29 cellular contexts compared by ENCODE assay signal in the genomic region with DNA sequence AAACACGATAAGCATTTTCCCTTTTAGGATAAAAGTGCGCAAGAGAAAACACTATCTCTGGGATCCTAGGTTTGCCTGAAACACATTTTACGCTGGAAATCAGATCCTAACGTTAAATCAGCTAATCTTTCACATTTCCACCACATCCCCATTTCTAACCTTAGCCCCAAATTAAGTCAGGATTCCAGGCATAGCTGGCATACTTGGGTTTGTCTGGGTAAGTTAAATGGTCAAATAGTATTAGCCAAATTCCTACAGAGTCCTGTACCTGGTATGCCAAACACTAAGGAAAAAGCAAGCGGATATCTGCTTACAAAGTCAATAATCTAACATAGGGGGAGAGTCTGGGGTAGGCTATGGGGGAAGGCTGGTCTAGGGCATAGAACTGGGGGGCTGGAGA.
DNase-seq lines count a peak whose midpoint lies in the region; ATAC-seq and TF ChIP-seq lines count a peak whose summit lies in the region.
"Had no signal": no experiment of that assay in that cellular context is flagged by ENCODE, and none has a peak within 500 bp of the region (broad histone marks: within the 10 kb centered on the region; RNA-seq: fewer than 3 reads in every experiment).

No MANE protein-coding gene starts in this region.

- no peaks in the 10 kb centered on the region for H4K20me1 ChIP-seq in neural progenitor cell (ENCODE audit: low read depth)

- POLR2A ChIA-PET in Caco-2 (lab: Charles Lee): no interaction called here

- DNase-seq in Caco-2 (peak in 1 of 2 experiments; percentile 9), NT2/D1 (ENCODE audit: low read depth, low spot score) (peak; percentile 27), iPS DF 19.7 (ENCODE audit: low read depth, low spot score) (peak; percentile 64), neural progenitor cell (ENCODE audit: low spot score) (peak; percentile 57), dorsolateral prefrontal cortex (no peak), KBM-7 (no peak)
- DNase-seq: 8988T; activated CD4-positive, alpha-beta T cell treated with anti-CD3 and anti-CD28 coated beads for 1 hour; activated CD8-positive, alpha-beta memory T cell treated with anti-CD3 and anti-CD28 coated beads, Interleukin-2, amount 50 U/mL, for 48 hours; activated CD8-positive, alpha-beta T cell treated with anti-CD3 and anti-CD28 coated beads for 36 hours; activated naive CD4-positive, alpha-beta T cell treated with anti-CD3 and anti-CD28 coated beads, Interleukin-2, amount 50 U/mL, for 16 hours; amniotic stem cell; GDM1; left lung; MV-4-11; NCI-H1436 treated with DMSO at 0.1 percent for 48 hours; NCI-H446; NCI-H748 treated with DMSO at 0.1 percent for 48 hours; psoas muscle; SHP77 treated with DMSO at 0.1 percent for 48 hours; sigmoid colon; stimulated activated CD4-positive, alpha-beta T cell treated with anti-CD3 and anti-CD28 coated beads, Interleukin-4, amount 100 ng/mL, for 1 hour had no signal

- peaks cover 7% of the 10 kb centered on the region for H3K27me3 Mint-ChIP-seq in Caco-2 (ENCODE audit: insufficient read depth, unreplicated experiment)
- H3K27me3 Mint-ChIP-seq in neural progenitor cell (ENCODE audit: insufficient read depth, low read depth): peaks cover 9% of the 10 kb centered on the region
- H3K27me3 Mint-ChIP-seq: activated CD8-positive, alpha-beta T cell treated with anti-CD3 and anti-CD28 coated beads for 36 hours; memory B cell had no signal

- H3K79me2 ChIP-seq in neural progenitor cell (ENCODE audit: low read depth): no peaks in the 10 kb centered on the region

- TF ChIP-seq CTCF in Caco-2 (IDR thresholded peaks at IDR 0.05; ENCODE audit: insufficient read depth in 1 of 2, low read depth in 1 of 2, low read length in 1 of 2, severe bottlenecking in 1 of 2, unreplicated experiment in 1 of 2): no peak
- TF ChIP-seq CTCF in neural progenitor cell (IDR thresholded peaks at IDR 0.05): no peak
- TF ChIP-seq CTCF in dorsolateral prefrontal cortex (IDR thresholded peaks at IDR 0.05 in 54 of 56, conservative IDR thresholded peaks at IDR 0.05 in 2 of 56; ENCODE audit: low read depth in 1 of 56, partially characterized antibody in 56 of 56): no peak

- CTCF ChIA-PET in Caco-2 (lab: Charles Lee): no interaction called here

- H3K9me3 ChIP-seq in Caco-2: peaks cover 6% of the 10 kb centered on the region; the same call in 1 of the 2 replicates
- no peaks in the 10 kb centered on the region for H3K9me3 ChIP-seq in NT2/D1 (ENCODE audit: insufficient read depth, low read length)
- no peaks in the 10 kb centered on the region for H3K9me3 ChIP-seq in neural progenitor cell (ENCODE audit: low read depth)
- H3K9me3 ChIP-seq: left lung, psoas muscle, sigmoid colon, tibial nerve had no signal

- no peaks in the 10 kb centered on the region; the same call in 1 of the 2 replicates for H3K27me3 ChIP-seq in Caco-2 (replicated peaks; ENCODE audit: control insufficient read depth, insufficient read depth, low read length)
- no peaks in the 10 kb centered on the region for H3K27me3 ChIP-seq in NT2/D1 (ENCODE audit: insufficient read depth, insufficient read length)
- no peaks in the 10 kb centered on the region for H3K27me3 ChIP-seq in neural progenitor cell
- peaks cover 0 to 27% (median 4%) of the 10 kb centered on the region in 45 donors for H3K27me3 ChIP-seq in dorsolateral prefrontal cortex
- H3K27me3 ChIP-seq: tibial nerve had no signal

- no peaks in the 10 kb centered on the region for H3F3A ChIP-seq in neural progenitor cell (ENCODE audit: low read depth)

- intact Hi-C loops in Caco-2 (cut with micrococcal nuclease; ENCODE audit: unreplicated experiment): no loop called here
- intact Hi-C loops in dorsolateral prefrontal cortex (cut with DNase I): no loop called here

- no peak overlapping the region for H3K9ac ChIP-seq in NT2/D1 (ENCODE audit: insufficient read length, low read depth)
- H3K9ac ChIP-seq in neural progenitor cell: no peak overlapping the region

- H3K4me1 ChIP-seq in Caco-2 (peaks cover 8% of the 10 kb centered on the region; the same call in 1 of the 2 replicates), NT2/D1 (ENCODE audit: insufficient read depth, insufficient read length) (no peaks in the 10 kb centered on the region), neural progenitor cell (peaks cover 21% of the 10 kb centered on the region)
- H3K4me1 ChIP-seq: left lung, psoas muscle, sigmoid colon, tibial nerve had no signal

- no peaks in the 10 kb centered on the region for H3K36me3 Mint-ChIP-seq in Caco-2 (ENCODE audit: insufficient read depth, unreplicated experiment)
- no peaks in the 10 kb centered on the region for H3K36me3 Mint-ChIP-seq in neural progenitor cell
- H3K36me3 Mint-ChIP-seq: memory B cell had no signal

- H3K27ac ChIP-seq in neural progenitor cell (peak overlapping the region; percentile 49), dorsolateral prefrontal cortex (no peak overlapping the region)
- H3K27ac ChIP-seq: C4-2B, left lung, psoas muscle, sigmoid colon, tibial nerve had no signal

- no peaks in the 10 kb centered on the region for H3K36me3 ChIP-seq in Caco-2 (ENCODE audit: control insufficient read depth, insufficient read depth, low read length)
- H3K36me3 ChIP-seq in NT2/D1 (ENCODE audit: insufficient read depth, insufficient read length, low read length): no peaks in the 10 kb centered on the region
- no peaks in the 10 kb centered on the region for H3K36me3 ChIP-seq in neural progenitor cell
- H3K36me3 ChIP-seq: left lung, sigmoid colon, tibial nerve had no signal

- H3K9me3 Mint-ChIP-seq in Caco-2 (ENCODE audit: unreplicated experiment) (no peaks in the 10 kb centered on the region), neural progenitor cell (no peaks in the 10 kb centered on the region)
- H3K9me3 Mint-ChIP-seq: activated CD8-positive, alpha-beta T cell treated with anti-CD3 and anti-CD28 coated beads for 36 hours; activated T-helper 17 cell treated with anti-CD3 and anti-CD28 coated beads, Interleukin-2, amount 50 U/mL, for 72 hours had no signal

- H3K27ac Mint-ChIP-seq in Caco-2 (ENCODE audit: unreplicated experiment): peak overlapping the region; percentile 7
- no peak overlapping the region for H3K27ac Mint-ChIP-seq in neural progenitor cell
- H3K27ac Mint-ChIP-seq: activated CD8-positive, alpha-beta T cell treated with anti-CD3 and anti-CD28 coated beads for 36 hours; activated T-helper 17 cell treated with anti-CD3 and anti-CD28 coated beads, Interleukin-2, amount 50 U/mL, for 72 hours; memory B cell; T-helper 2 cell treated with Interferon-gamma antibody and Interleukin-4, amounts not matched to agents 5 μg/mL and 100 μg/mL, for 36 hours had no signal

- peaks cover 8% of the 10 kb centered on the region for H3K4me1 Mint-ChIP-seq in Caco-2 (ENCODE audit: low read depth, unreplicated experiment)
- peaks cover 17% of the 10 kb centered on the region for H3K4me1 Mint-ChIP-seq in neural progenitor cell
- H3K4me1 Mint-ChIP-seq: activated T-helper 17 cell treated with anti-CD3 and anti-CD28 coated beads, Interleukin-2, amount 50 U/mL, for 72 hours; memory B cell had no signal

- BruUV-seq in Caco-2 (replicated peaks; lab: Mats Ljungman, UMichigan): no TSS peak

- H3K4me2 ChIP-seq in neural progenitor cell: no peak overlapping the region

- ATAC-seq in HG03432 (IDR thresholded peaks at IDR 0.05; ENCODE audit: unreplicated experiment): no peak
- ATAC-seq in GM18870 (IDR thresholded peaks at IDR 0.05; ENCODE audit: unreplicated experiment): no peak
- ATAC-seq: activated CD8-positive, alpha-beta T cell treated with anti-CD3 and anti-CD28 coated beads for 36 hours; activated T-helper 17 cell treated with anti-CD3 and anti-CD28 coated beads, Interleukin-2, amount 50 U/mL, for 72 hours; left lung; psoas muscle had no signal

- H3K4me3 ChIP-seq in Caco-2 (ENCODE audit: low read depth, low read length) (no peak overlapping the region), NT2/D1 (ENCODE audit: insufficient read length, low read depth) (no peak overlapping the region), neural progenitor cell (no peak overlapping the region), dorsolateral prefrontal cortex (no peak overlapping the region)
- H3K4me3 ChIP-seq: left lung, psoas muscle, sigmoid colon, tibial nerve had no signal

- H3K4me3 Mint-ChIP-seq in Caco-2 (ENCODE audit: unreplicated experiment) (no peak overlapping the region), neural progenitor cell (no peak overlapping the region)
- H3K4me3 Mint-ChIP-seq: activated CD8-positive, alpha-beta T cell treated with anti-CD3 and anti-CD28 coated beads for 36 hours; activated T-helper 17 cell treated with anti-CD3 and anti-CD28 coated beads, Interleukin-2, amount 50 U/mL, for 72 hours; memory B cell; T-helper 2 cell treated with Interferon-gamma antibody and Interleukin-4, amounts not matched to agents 5 μg/mL and 100 μg/mL, for 36 hours had no signal

- peak overlapping the region; percentile 70 for H2AFZ ChIP-seq in neural progenitor cell (replicated peaks)

- in situ Hi-C loops in KBM-7 (cut with MboI; ENCODE audit: low pct_unique_long_range_greater_than_20kb, low sequenced_read_pairs): no loop called here

Comparison
In these comparisons a context has a peak if more than half of its experiments do, and no peak if none do; other contexts are left out.
1. DNase-seq: peak in NT2/D1 (single experiment), iPS DF 19.7 (single experiment) and neural progenitor cell (single experiment); none in dorsolateral prefrontal cortex (0 of 10) and KBM-7 (single experiment).